10 cellular contexts compared by ENCODE assay signal in the genomic region with DNA sequence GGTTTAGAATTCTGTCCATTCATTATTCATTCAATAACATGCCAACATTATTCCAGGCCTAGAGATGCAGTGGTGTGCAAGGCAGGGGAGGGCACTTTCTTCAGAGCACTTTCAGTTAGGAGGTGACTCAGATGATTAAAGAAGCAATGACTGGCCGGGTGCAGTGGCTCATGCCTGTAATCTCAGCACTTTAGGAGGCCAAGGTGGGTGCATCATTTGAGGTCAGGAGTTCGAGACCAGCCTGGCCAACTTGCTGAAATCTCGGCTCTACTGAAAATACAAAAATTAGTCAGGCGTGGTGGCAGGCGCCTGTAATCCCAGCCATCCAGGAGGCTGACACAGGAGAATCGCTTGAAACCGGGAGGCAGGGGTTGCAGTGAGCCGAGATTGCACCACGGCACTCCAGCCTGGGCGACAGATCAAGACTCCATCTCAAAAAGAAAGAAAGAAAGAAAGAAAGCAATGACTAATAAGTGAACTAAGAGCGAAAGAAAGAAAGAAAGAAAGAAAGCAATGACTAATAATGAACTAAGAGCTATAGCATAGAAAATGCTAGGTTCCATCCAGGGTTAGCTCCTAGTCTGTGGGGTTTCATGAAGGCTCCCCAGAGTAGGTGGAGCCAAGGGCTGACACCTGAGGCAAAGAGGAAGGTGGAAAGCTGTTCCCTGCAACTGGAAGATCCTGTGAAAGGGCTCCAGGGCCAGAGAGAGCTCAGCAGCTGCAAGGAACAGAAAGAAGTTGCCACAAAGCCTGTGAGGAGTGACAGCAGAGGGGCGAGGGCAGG.
DNase-seq lines count a peak whose midpoint lies in the region; ATAC-seq lines count a peak whose summit lies in the region.
"Had no signal": no experiment of that assay in that cellular context is flagged by ENCODE, and none has a peak within 500 bp of the region (broad histone marks: within the 10 kb centered on the region; RNA-seq: fewer than 3 reads in every experiment).

No MANE protein-coding gene starts in this region.

- no peaks in the 10 kb centered on the region for H3K36me3 ChIP-seq in neuronal stem cell (replicated peaks in 1 of 2; ENCODE audit: control insufficient read depth in 2 of 2, insufficient read depth in 2 of 2, low read length in 2 of 2)
- H3K36me3 ChIP-seq: SJSA1 had no signal

- no peak overlapping the region for H3K4ac ChIP-seq in neuronal stem cell (ENCODE audit: low read length)

- H2BK12ac ChIP-seq in neuronal stem cell (ENCODE audit: low read length) = no peak overlapping the region

- no peak overlapping the region for H2BK5ac ChIP-seq in neuronal stem cell (ENCODE audit: low read length)

- H3K18ac ChIP-seq in neuronal stem cell (ENCODE audit: low read length) = no peak overlapping the region

- H3K4me1 ChIP-seq in neuronal stem cell (ENCODE audit: control insufficient read depth in 2 of 2, insufficient read depth in 1 of 2, low read depth in 1 of 2, low read length in 2 of 2) = peaks cover 0 to 2% of the 10 kb centered on the region in 2 donors

- H2BK120ac ChIP-seq in neuronal stem cell (ENCODE audit: low read depth, low read length) = no peak overlapping the region

- H2AK5ac ChIP-seq in neuronal stem cell (ENCODE audit: low read depth, low read length) = no peak overlapping the region

- no peak overlapping the region for H3K23ac ChIP-seq in neuronal stem cell (ENCODE audit: low read depth, low read length, poor library complexity)

- H3K9me3 ChIP-seq in neuronal stem cell (replicated peaks in 1 of 2; ENCODE audit: control insufficient read depth in 2 of 2, insufficient read depth in 1 of 2, low read depth in 1 of 2, low read length in 2 of 2) = no peaks in the 10 kb centered on the region
- H3K9me3 ChIP-seq: SJSA1 had no signal

- no peak overlapping the region for H3K4me3 ChIP-seq in neuronal stem cell (ENCODE audit: low read length in 2 of 2)
- H3K4me3 ChIP-seq: SJSA1 had no signal

- DNase-seq in neuronal stem cell (ENCODE audit: low spot score) (no peak), hepatic stellate cell (ENCODE audit: low spot score) (no peak), HUDEP-2 (lab: John Stamatoyannopoulos, UW; ENCODE audit: unreplicated experiment in 76 of 76) (no peak)
- DNase-seq: NCI-H1417 treated with DMSO at 0.1 percent for 48 hours, occipital lobe had no signal

- H4K91ac ChIP-seq in neuronal stem cell (ENCODE audit: low read depth, low read length, poor library complexity) = no peak overlapping the region

- H2AFZ ChIP-seq in neuronal stem cell (ENCODE audit: low read length) = no peak overlapping the region

- H3K79me1 ChIP-seq in neuronal stem cell (ENCODE audit: low read depth, low read length) = no peaks in the 10 kb centered on the region

- H3K4me2 ChIP-seq in neuronal stem cell (ENCODE audit: insufficient read depth, low read length, poor library complexity, severe bottlenecking) = no peak overlapping the region

- ATAC-seq in GM18508 (IDR thresholded peaks at IDR 0.05; ENCODE audit: insufficient read depth, unreplicated experiment) (peak; percentile 79), GM19455 (IDR thresholded peaks at IDR 0.05; ENCODE audit: unreplicated experiment) (peak; percentile 78), HG03432 (IDR thresholded peaks at IDR 0.05; ENCODE audit: unreplicated experiment) (peak; percentile 78), GM21825 (IDR thresholded peaks at IDR 0.05; ENCODE audit: unreplicated experiment) (no peak)

- no peaks in the 10 kb centered on the region for H3K27me3 ChIP-seq in neuronal stem cell (ENCODE audit: control insufficient read depth in 3 of 3, insufficient read depth in 3 of 3, low read depth in 1 of 3, low read length in 3 of 3)
- H3K27me3 ChIP-seq: SJSA1 had no signal

- no peak overlapping the region for H3K27ac ChIP-seq in neuronal stem cell (replicated peaks; ENCODE audit: low read length)
- H3K27ac ChIP-seq: SJSA1 had no signal

- H3K14ac ChIP-seq in neuronal stem cell (ENCODE audit: low read length) = no peak overlapping the region

- no CpG with 5 or more reads among the region's 12 CpGs for WGBS in neuronal stem cell (ENCODE audit: extremely low coverage in 2 of 2, insufficient read length in 2 of 2, insufficient replicate concordance in 1 of 2), 2 donors

- peak overlapping the region; percentile 20 for H2BK15ac ChIP-seq in neuronal stem cell (ENCODE audit: low read length)

- no peak overlapping the region for H4K8ac ChIP-seq in neuronal stem cell (ENCODE audit: low read depth, low read length)

- no peak overlapping the region for H3K9ac ChIP-seq in neuronal stem cell (ENCODE audit: low read depth, low read length, poor library complexity)
